12 cellular contexts compared by ENCODE assay signal in genomic region chr16:50279142-50279865, GRCh38. TPM values are rescaled to one million over a fixed set of nuclear protein-coding genes. Genes with fewer than 3 reads are reported as not detected.
A peak's percentile ranks its signal among the peaks of the same experiment; 100 is the strongest.
DNase-seq lines count a peak whose midpoint lies in the region; ATAC-seq and TF ChIP-seq lines count a peak whose summit lies in the region.
"Had no signal": no experiment of that assay in that cellular context is flagged by ENCODE, and none has a peak within 500 bp of the region (broad histone marks: within the 10 kb centered on the region; RNA-seq: fewer than 3 reads in every experiment).

No MANE protein-coding gene starts in this region.

- ATAC-seq in RWPE2 (ENCODE audit: low read depth) (no peak), left cardiac atrium (peak in 1 of 2 donors; percentile 50), HG03039 (IDR thresholded peaks at IDR 0.05; ENCODE audit: unreplicated experiment) (no peak)

- H3K9me3 ChIP-seq in RWPE2 (ENCODE audit: severe bottlenecking) (no peaks in the 10 kb centered on the region), spleen (no peaks in the 10 kb centered on the region)
- H3K9me3 ChIP-seq: esophagus muscularis mucosa had no signal

- H3K27me3 ChIP-seq in RWPE2 (ENCODE audit: insufficient read depth, poor library complexity, severe bottlenecking) (no peaks in the 10 kb centered on the region), spleen (replicated peaks in 1 of 7) (no peaks in the 10 kb centered on the region)
- H3K27me3 ChIP-seq: esophagus muscularis mucosa had no signal

- intact Hi-C loops in left cardiac atrium (cut with DNase I) (no loop called here), spleen (cut with DNase I; ENCODE audit: low total_unique reads) (no loop called here)

- TF ChIP-seq POLR2A in spleen (IDR thresholded peaks at IDR 0.05): no peak

- H3K36me3 ChIP-seq in RWPE2 (ENCODE audit: low read depth) (no peaks in the 10 kb centered on the region), spleen (peaks cover 0 to 6% (median 0%) of the 10 kb centered on the region in 6 donors)
- H3K36me3 ChIP-seq: esophagus muscularis mucosa had no signal

- no peak overlapping the region for H3K27ac ChIP-seq in RWPE2 (ENCODE audit: poor library complexity, severe bottlenecking)
- H3K27ac ChIP-seq in spleen: peak overlapping the region; percentile 42 to 98 (median 79)
- H3K27ac ChIP-seq: 22Rv1, esophagus muscularis mucosa had no signal

- H3K4me3 ChIP-seq in RWPE2 (ENCODE audit: severe bottlenecking) (no peak overlapping the region), spleen (peak overlapping the region in 4 of 8 donors; percentile 14 to 30 (median 22))
- H3K4me3 ChIP-seq: esophagus muscularis mucosa had no signal

- DNase-seq in DMS 273 (lab: John Stamatoyannopoulos, UW; ENCODE audit: unreplicated experiment) (peak; percentile 57), DMS 273 treated with DMSO at 0.1 percent for 48 hours (lab: John Stamatoyannopoulos, UW) (no peak), RWPE2 (ENCODE audit: low spot score) (peak; percentile 24), left cardiac atrium (peak; percentile 75), spleen (peak; percentile 89), NCI-H2107 (lab: John Stamatoyannopoulos, UW) (no peak), kidney glomerular epithelial cell (lab: John Stamatoyannopoulos, UW) (no peak)
- DNase-seq: activated effector memory CD4-positive, alpha-beta T cell treated with anti-CD3 and anti-CD28 coated beads, Interleukin-2, amount 50 U/mL, for 16 hours; NCI-H748 treated with DMSO at 0.1 percent for 48 hours had no signal

- WGBS in spleen, 5 donors: 20 to 28% (median 28%) methylated on average over 5 to 6 of the region's 6 CpGs

- no peak for TF ChIP-seq CTCF in RWPE2 (IDR thresholded peaks at IDR 0.05; ENCODE audit: poor library complexity, severe bottlenecking)
- TF ChIP-seq CTCF in spleen (IDR thresholded peaks at IDR 0.05 in 8 of 11, conservative IDR thresholded peaks at IDR 0.05 in 3 of 11): no peak

- H3K4me1 ChIP-seq in RWPE2 (ENCODE audit: insufficient read depth, poor library complexity, severe bottlenecking) (no peaks in the 10 kb centered on the region), spleen (peaks cover 74 to 100% (median 100%) of the 10 kb centered on the region in 6 donors)

RNA-seq across cellular contexts. Expression of gene ADCY7, which starts 13.0 kb away (rescaled TPM):
- total RNA-seq in left cardiac atrium (10 to 100 TPM; 14.3 to 23.7 TPM), spleen (100 to 1,000 TPM in 5 of 7 donors, 10 to 100 TPM in 2; 68.6 to 158 (median 126) TPM)
- 10 to 100 TPM in 2 of 3 donors, 1 to 10 TPM in 1; 9.8 to 32.3 (median 16.3) TPM for polyA plus RNA-seq in spleen

Comparison
In these comparisons a context has a peak if more than half of its experiments do, and no peak if none do; other contexts are left out.
1. DNase-seq: peak in DMS 273 (single experiment), RWPE2 (single experiment), left cardiac atrium (single experiment) and spleen (single experiment); none in DMS 273 treated with DMSO at 0.1 percent for 48 hours (single experiment), NCI-H2107 (single experiment) and kidney glomerular epithelial cell (single experiment).